ENCODE assay signal across 24 cellular contexts in the genomic region with DNA sequence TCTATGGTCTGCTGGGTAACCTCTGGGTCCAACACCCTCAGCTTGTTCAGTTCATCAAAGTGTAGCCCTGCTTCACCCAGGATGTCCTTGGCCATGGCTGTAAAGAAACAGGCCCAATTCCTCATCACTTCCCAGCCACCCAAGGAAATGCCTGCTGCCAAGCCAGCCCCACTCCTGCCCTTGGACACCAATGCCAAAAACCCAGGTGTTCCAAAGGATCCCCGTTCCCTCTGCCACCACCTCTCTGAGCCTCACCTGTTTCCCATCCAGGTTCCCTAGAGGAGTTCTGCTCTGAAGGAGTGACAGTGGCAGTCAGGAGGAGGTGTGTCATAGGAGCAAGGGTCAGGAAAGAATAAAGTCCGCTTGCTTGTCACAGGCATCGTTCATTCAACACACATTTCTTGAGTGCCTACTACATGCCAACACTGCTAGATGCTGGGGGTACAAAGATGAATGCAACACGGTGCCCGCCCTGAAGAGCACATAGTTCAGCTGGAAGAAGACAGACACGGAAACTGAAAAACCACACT. TPM values are rescaled to one million over a fixed set of nuclear protein-coding genes. Genes with fewer than 3 reads are reported as not detected.
DNase-seq lines count a peak whose midpoint lies in the region; ATAC-seq and TF ChIP-seq lines count a peak whose summit lies in the region.
"Had no signal": no experiment of that assay in that cellular context is flagged by ENCODE, and none has a peak within 500 bp of the region (broad histone marks: within the 10 kb centered on the region; RNA-seq: fewer than 3 reads in every experiment).

No MANE protein-coding gene starts in this region.

- H3K9me3 Mint-ChIP-seq in activated CD8-positive, alpha-beta memory T cell treated with anti-CD3 and anti-CD28 coated beads, Interleukin-2, amount 10 ng/mL, durations not matched to agents 7 days and 5 days (ENCODE audit: low read depth) = no peaks in the 10 kb centered on the region
- no peaks in the 10 kb centered on the region for H3K9me3 Mint-ChIP-seq in endothelial cell (ENCODE audit: unreplicated experiment)
- H3K9me3 Mint-ChIP-seq in stimulated activated effector memory CD8-positive, alpha-beta T cell treated with anti-CD3 and anti-CD28 coated beads, Interleukin-12 subunit alpha, Interleukin-12 subunit beta, amount 100 ng/mL, for 72 hours = no peaks in the 10 kb centered on the region
- H3K9me3 Mint-ChIP-seq: T-helper 1 cell treated with Interleukin-12 subunit alpha and Interleukin-12 subunit beta and Interleukin-4 antibody, amounts not matched to agents 30 μg/mL and 1 μg/mL, for 36 hours had no signal

- CTCF ChIA-PET in activated CD8-positive, alpha-beta memory T cell treated with anti-CD3 and anti-CD28 coated beads, Interleukin-2, amount 10 ng/mL, durations not matched to agents 7 days and 5 days (lab: Charles Lee) = no interaction called here

- H3K36me3 Mint-ChIP-seq in activated CD8-positive, alpha-beta memory T cell treated with anti-CD3 and anti-CD28 coated beads, Interleukin-2, amount 10 ng/mL, durations not matched to agents 7 days and 5 days = peaks cover 16% of the 10 kb centered on the region
- H3K36me3 Mint-ChIP-seq in endothelial cell (ENCODE audit: low read depth, unreplicated experiment) = peaks cover 34% of the 10 kb centered on the region
- peaks cover 58% of the 10 kb centered on the region for H3K36me3 Mint-ChIP-seq in stimulated activated effector memory CD8-positive, alpha-beta T cell treated with anti-CD3 and anti-CD28 coated beads, Interleukin-12 subunit alpha, Interleukin-12 subunit beta, amount 100 ng/mL, for 72 hours

- peak; percentile 31 for DNase-seq in activated CD8-positive, alpha-beta memory T cell treated with anti-CD3 and anti-CD28 coated beads, Interleukin-2, amount 10 ng/mL, durations not matched to agents 7 days and 5 days
- DNase-seq in activated CD8-positive, alpha-beta memory T cell treated with anti-CD3 and anti-CD28 coated beads, Interleukin-2, amount 50 U/mL, for 4 hours = no peak
- DNase-seq in endothelial cell (ENCODE audit: low spot score) (no peak), dorsolateral prefrontal cortex (no peak)
- no peak for DNase-seq in stimulated activated effector memory CD8-positive, alpha-beta T cell treated with anti-CD3 and anti-CD28 coated beads, Interleukin-12 subunit alpha, Interleukin-12 subunit beta, amount 100 ng/mL, for 72 hours (ENCODE audit: low spot score in 2 of 2)
- DNase-seq: 8988T; activated CD4-positive, alpha-beta T cell treated with anti-CD3 and anti-CD28 coated beads, Interleukin-2, amount 50 U/mL, for 1 hour; activated naive CD4-positive, alpha-beta T cell treated with anti-CD3 and anti-CD28 coated beads, Interleukin-2, amount 50 U/mL, for 16 hours; activated T-cell treated with anti-CD3 and anti-CD28 coated beads for 4 hours; AML-193; aorta; foreskin melanocyte; hypothalamus; lower lobe of right lung; NCI-H1105; NCI-H2081; NCI-H446; nucleus accumbens; substantia nigra had no signal

- H3K4me1 Mint-ChIP-seq in activated CD8-positive, alpha-beta memory T cell treated with anti-CD3 and anti-CD28 coated beads, Interleukin-2, amount 10 ng/mL, durations not matched to agents 7 days and 5 days = peaks cover 38% of the 10 kb centered on the region
- peaks cover 40% of the 10 kb centered on the region for H3K4me1 Mint-ChIP-seq in endothelial cell (ENCODE audit: unreplicated experiment)
- H3K4me1 Mint-ChIP-seq in stimulated activated effector memory CD8-positive, alpha-beta T cell treated with anti-CD3 and anti-CD28 coated beads, Interleukin-12 subunit alpha, Interleukin-12 subunit beta, amount 100 ng/mL, for 72 hours = peaks cover 39% of the 10 kb centered on the region

- no peak overlapping the region for H3K4me3 Mint-ChIP-seq in activated CD8-positive, alpha-beta memory T cell treated with anti-CD3 and anti-CD28 coated beads, Interleukin-2, amount 10 ng/mL, durations not matched to agents 7 days and 5 days
- H3K4me3 Mint-ChIP-seq in endothelial cell (ENCODE audit: unreplicated experiment) = peak overlapping the region; percentile 65
- H3K4me3 Mint-ChIP-seq in stimulated activated effector memory CD8-positive, alpha-beta T cell treated with anti-CD3 and anti-CD28 coated beads, Interleukin-12 subunit alpha, Interleukin-12 subunit beta, amount 100 ng/mL, for 72 hours = no peak overlapping the region
- H3K4me3 Mint-ChIP-seq: T-helper 1 cell treated with Interleukin-12 subunit alpha and Interleukin-12 subunit beta and Interleukin-4 antibody, amounts not matched to agents 30 μg/mL and 1 μg/mL, for 36 hours had no signal

- no peaks in the 10 kb centered on the region for H3K27me3 Mint-ChIP-seq in activated CD8-positive, alpha-beta memory T cell treated with anti-CD3 and anti-CD28 coated beads, Interleukin-2, amount 10 ng/mL, durations not matched to agents 7 days and 5 days
- H3K27me3 Mint-ChIP-seq in endothelial cell (ENCODE audit: unreplicated experiment) = peaks cover 21% of the 10 kb centered on the region

- no peak for TF ChIP-seq CTCF in endothelial cell (IDR thresholded peaks at IDR 0.05; ENCODE audit: unreplicated experiment)
- no peak for TF ChIP-seq CTCF in dorsolateral prefrontal cortex (IDR thresholded peaks at IDR 0.05 in 54 of 56, conservative IDR thresholded peaks at IDR 0.05 in 2 of 56; ENCODE audit: low read depth in 1 of 56, partially characterized antibody in 56 of 56)

- no peak overlapping the region for H3K4me3 ChIP-seq in dorsolateral prefrontal cortex
- H3K4me3 ChIP-seq: lower lobe of right lung, SJSA1 had no signal

- H3K27me3 ChIP-seq in dorsolateral prefrontal cortex = no peaks in the 10 kb centered on the region
- H3K27me3 ChIP-seq: SJSA1 had no signal

- H3K27ac ChIP-seq in dorsolateral prefrontal cortex = no peak overlapping the region
- H3K27ac ChIP-seq: lower lobe of right lung, SJSA1 had no signal

- no peak overlapping the region for H3K27ac Mint-ChIP-seq in activated CD8-positive, alpha-beta memory T cell treated with anti-CD3 and anti-CD28 coated beads, Interleukin-2, amount 10 ng/mL, durations not matched to agents 7 days and 5 days
- H3K27ac Mint-ChIP-seq in endothelial cell (ENCODE audit: unreplicated experiment) = peak overlapping the region; percentile 39
- H3K27ac Mint-ChIP-seq in stimulated activated effector memory CD8-positive, alpha-beta T cell treated with anti-CD3 and anti-CD28 coated beads, Interleukin-12 subunit alpha, Interleukin-12 subunit beta, amount 100 ng/mL, for 72 hours = peak overlapping the region; percentile 33
- H3K27ac Mint-ChIP-seq: T-helper 1 cell treated with Interleukin-12 subunit alpha and Interleukin-12 subunit beta and Interleukin-4 antibody, amounts not matched to agents 30 μg/mL and 1 μg/mL, for 36 hours had no signal

- intact Hi-C loops in dorsolateral prefrontal cortex (cut with DNase I) = no loop called here

- no peak for ATAC-seq in activated CD8-positive, alpha-beta memory T cell treated with anti-CD3 and anti-CD28 coated beads, Interleukin-2, amount 10 ng/mL, durations not matched to agents 7 days and 5 days
- no peak for ATAC-seq in stimulated activated effector memory CD8-positive, alpha-beta T cell treated with anti-CD3 and anti-CD28 coated beads, Interleukin-12 subunit alpha, Interleukin-12 subunit beta, amount 100 ng/mL, for 72 hours
- ATAC-seq in SK-N-SH treated with all-trans-retinoic acid at 6 μM for 48 hours = no peak
- ATAC-seq: lower lobe of right lung, Panc1 had no signal

TF ChIP-seq in SK-N-SH treated with all-trans-retinoic acid at 6 μM for 48 hours, 23 proteins besides CTCF, POLR2A, EP300 and RAD21 (continues in another document):
- TF ChIP-seq ZNF8 (CRISPR knock-in tag; IDR thresholded peaks at IDR 0.05) (no peak), ZFP30 (CRISPR knock-in tag; IDR thresholded peaks at IDR 0.05) (no peak)

RNA-seq across cellular contexts. Expression of gene IFT20, which starts 3.3 kb away (rescaled TPM):
- total RNA-seq in activated CD8-positive, alpha-beta memory T cell treated with anti-CD3 and anti-CD28 coated beads, Interleukin-2, amount 10 ng/mL, durations not matched to agents 7 days and 5 days = 10 to 100 TPM; 20.2 to 22.8 TPM
- total RNA-seq in endothelial cell (ENCODE audit: unreplicated experiment) (47.2 TPM), dorsolateral prefrontal cortex (10 to 100 TPM; 36.1 to 75.2 (median 53.6) TPM)

RNA-seq across cellular contexts. Expression of gene TNFAIP1, which starts 3.6 kb away (rescaled TPM):
- total RNA-seq in activated CD8-positive, alpha-beta memory T cell treated with anti-CD3 and anti-CD28 coated beads, Interleukin-2, amount 10 ng/mL, durations not matched to agents 7 days and 5 days = 10 to 100 TPM; 19.5 to 22.2 TPM
- total RNA-seq in endothelial cell (ENCODE audit: unreplicated experiment) = 104 TPM
- 10 to 100 TPM; 35.9 to 75.5 (median 51.0) TPM for total RNA-seq in dorsolateral prefrontal cortex

RNA-seq across cellular contexts. Expression of gene TMEM97, which starts 13.0 kb away (rescaled TPM):
- 10 to 100 TPM; 26.2 to 39.7 TPM for total RNA-seq in activated CD8-positive, alpha-beta memory T cell treated with anti-CD3 and anti-CD28 coated beads, Interleukin-2, amount 10 ng/mL, durations not matched to agents 7 days and 5 days
- 59.4 TPM for total RNA-seq in endothelial cell (ENCODE audit: unreplicated experiment)
- 10 to 100 TPM in 116 of 120 experiments, 1 to 10 TPM in 4; 8.3 to 31.7 (median 16.3) TPM for total RNA-seq in dorsolateral prefrontal cortex

RNA-seq across cellular contexts. Expression of gene POLDIP2, which starts 25.4 kb away (rescaled TPM):
- 10 to 100 TPM; 68.6 to 83.5 TPM for total RNA-seq in activated CD8-positive, alpha-beta memory T cell treated with anti-CD3 and anti-CD28 coated beads, Interleukin-2, amount 10 ng/mL, durations not matched to agents 7 days and 5 days
- 57.2 TPM for total RNA-seq in endothelial cell (ENCODE audit: unreplicated experiment)
- 10 to 100 TPM; 49.5 to 88.7 (median 68.8) TPM for total RNA-seq in dorsolateral prefrontal cortex

RNA-seq across cellular contexts. Expression of gene SEBOX, which starts 33.0 kb away (rescaled TPM):
- total RNA-seq in activated CD8-positive, alpha-beta memory T cell treated with anti-CD3 and anti-CD28 coated beads, Interleukin-2, amount 10 ng/mL, durations not matched to agents 7 days and 5 days = not detected
- total RNA-seq in endothelial cell (ENCODE audit: unreplicated experiment) (not detected), dorsolateral prefrontal cortex (not detected)
- total RNA-seq: aorta, lower lobe of right lung, mucosa of gallbladder, SJSA1 had no signal
